1 cellular context compared by ENCODE assay signal in the genomic region with DNA sequence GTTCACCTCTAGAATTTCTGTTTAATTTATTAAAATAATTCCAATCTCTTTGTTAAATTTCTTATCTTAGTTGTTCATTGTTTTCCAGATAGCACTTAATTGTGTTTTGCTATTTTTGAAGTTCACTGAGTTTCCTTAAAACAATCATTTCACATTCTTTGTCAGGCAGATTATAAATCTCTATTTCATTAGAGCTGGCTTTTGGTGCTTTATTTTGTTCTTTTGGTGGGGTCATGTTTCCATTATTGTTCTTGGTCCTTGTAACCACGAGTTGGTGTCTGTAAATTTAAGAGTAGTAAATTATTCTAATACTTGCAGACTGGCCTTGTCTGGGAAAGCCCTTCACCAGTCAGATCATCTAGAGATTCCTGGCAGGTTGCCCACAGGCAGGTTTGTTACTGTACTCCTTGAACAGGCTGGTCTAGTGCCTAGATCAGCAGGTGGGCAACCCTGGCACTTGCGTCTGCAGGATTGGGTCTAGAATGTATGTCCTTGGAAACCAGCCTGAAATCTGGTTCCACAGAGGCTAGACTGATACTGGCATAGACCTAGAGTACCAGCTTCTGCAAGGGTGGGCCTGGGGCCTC.
TF ChIP-seq lines count a peak whose summit lies in the region.

No MANE protein-coding gene starts in this region.

TF ChIP-seq in H1, 55 proteins besides CTCF, POLR2A, EP300 and RAD21 (continued from another document):
- TF ChIP-seq, protein P1, sequence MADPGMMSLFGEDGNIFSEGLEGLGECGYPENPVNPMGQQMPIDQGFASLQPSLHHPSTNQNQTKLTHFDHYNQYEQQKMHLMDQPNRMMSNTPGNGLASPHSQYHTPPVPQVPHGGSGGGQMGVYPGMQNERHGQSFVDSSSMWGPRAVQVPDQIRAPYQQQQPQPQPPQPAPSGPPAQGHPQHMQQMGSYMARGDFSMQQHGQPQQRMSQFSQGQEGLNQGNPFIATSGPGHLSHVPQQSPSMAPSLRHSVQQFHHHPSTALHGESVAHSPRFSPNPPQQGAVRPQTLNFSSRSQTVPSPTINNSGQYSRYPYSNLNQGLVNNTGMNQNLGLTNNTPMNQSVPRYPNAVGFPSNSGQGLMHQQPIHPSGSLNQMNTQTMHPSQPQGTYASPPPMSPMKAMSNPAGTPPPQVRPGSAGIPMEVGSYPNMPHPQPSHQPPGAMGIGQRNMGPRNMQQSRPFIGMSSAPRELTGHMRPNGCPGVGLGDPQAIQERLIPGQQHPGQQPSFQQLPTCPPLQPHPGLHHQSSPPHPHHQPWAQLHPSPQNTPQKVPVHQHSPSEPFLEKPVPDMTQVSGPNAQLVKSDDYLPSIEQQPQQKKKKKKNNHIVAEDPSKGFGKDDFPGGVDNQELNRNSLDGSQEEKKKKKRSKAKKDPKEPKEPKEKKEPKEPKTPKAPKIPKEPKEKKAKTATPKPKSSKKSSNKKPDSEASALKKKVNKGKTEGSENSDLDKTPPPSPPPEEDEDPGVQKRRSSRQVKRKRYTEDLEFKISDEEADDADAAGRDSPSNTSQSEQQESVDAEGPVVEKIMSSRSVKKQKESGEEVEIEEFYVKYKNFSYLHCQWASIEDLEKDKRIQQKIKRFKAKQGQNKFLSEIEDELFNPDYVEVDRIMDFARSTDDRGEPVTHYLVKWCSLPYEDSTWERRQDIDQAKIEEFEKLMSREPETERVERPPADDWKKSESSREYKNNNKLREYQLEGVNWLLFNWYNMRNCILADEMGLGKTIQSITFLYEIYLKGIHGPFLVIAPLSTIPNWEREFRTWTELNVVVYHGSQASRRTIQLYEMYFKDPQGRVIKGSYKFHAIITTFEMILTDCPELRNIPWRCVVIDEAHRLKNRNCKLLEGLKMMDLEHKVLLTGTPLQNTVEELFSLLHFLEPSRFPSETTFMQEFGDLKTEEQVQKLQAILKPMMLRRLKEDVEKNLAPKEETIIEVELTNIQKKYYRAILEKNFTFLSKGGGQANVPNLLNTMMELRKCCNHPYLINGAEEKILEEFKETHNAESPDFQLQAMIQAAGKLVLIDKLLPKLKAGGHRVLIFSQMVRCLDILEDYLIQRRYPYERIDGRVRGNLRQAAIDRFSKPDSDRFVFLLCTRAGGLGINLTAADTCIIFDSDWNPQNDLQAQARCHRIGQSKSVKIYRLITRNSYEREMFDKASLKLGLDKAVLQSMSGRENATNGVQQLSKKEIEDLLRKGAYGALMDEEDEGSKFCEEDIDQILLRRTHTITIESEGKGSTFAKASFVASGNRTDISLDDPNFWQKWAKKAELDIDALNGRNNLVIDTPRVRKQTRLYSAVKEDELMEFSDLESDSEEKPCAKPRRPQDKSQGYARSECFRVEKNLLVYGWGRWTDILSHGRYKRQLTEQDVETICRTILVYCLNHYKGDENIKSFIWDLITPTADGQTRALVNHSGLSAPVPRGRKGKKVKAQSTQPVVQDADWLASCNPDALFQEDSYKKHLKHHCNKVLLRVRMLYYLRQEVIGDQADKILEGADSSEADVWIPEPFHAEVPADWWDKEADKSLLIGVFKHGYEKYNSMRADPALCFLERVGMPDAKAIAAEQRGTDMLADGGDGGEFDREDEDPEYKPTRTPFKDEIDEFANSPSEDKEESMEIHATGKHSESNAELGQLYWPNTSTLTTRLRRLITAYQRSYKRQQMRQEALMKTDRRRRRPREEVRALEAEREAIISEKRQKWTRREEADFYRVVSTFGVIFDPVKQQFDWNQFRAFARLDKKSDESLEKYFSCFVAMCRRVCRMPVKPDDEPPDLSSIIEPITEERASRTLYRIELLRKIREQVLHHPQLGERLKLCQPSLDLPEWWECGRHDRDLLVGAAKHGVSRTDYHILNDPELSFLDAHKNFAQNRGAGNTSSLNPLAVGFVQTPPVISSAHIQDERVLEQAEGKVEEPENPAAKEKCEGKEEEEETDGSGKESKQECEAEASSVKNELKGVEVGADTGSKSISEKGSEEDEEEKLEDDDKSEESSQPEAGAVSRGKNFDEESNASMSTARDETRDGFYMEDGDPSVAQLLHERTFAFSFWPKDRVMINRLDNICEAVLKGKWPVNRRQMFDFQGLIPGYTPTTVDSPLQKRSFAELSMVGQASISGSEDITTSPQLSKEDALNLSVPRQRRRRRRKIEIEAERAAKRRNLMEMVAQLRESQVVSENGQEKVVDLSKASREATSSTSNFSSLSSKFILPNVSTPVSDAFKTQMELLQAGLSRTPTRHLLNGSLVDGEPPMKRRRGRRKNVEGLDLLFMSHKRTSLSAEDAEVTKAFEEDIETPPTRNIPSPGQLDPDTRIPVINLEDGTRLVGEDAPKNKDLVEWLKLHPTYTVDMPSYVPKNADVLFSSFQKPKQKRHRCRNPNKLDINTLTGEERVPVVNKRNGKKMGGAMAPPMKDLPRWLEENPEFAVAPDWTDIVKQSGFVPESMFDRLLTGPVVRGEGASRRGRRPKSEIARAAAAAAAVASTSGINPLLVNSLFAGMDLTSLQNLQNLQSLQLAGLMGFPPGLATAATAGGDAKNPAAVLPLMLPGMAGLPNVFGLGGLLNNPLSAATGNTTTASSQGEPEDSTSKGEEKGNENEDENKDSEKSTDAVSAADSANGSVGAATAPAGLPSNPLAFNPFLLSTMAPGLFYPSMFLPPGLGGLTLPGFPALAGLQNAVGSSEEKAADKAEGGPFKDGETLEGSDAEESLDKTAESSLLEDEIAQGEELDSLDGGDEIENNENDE (IDR thresholded peaks at IDR 0.05; ENCODE audit: insufficient replicate concordance, low read length) = no peak
- TF ChIP-seq RFX5 (IDR thresholded peaks at IDR 0.05; ENCODE audit: borderline replicate concordance, low read depth, low read length) = no peak
- TF ChIP-seq BACH1 (IDR thresholded peaks at IDR 0.05; ENCODE audit: low read length) = no peak
- TF ChIP-seq KDM1A (IDR thresholded peaks at IDR 0.05; ENCODE audit: borderline replicate concordance, low read length) = no peak
- TF ChIP-seq, protein P2, sequence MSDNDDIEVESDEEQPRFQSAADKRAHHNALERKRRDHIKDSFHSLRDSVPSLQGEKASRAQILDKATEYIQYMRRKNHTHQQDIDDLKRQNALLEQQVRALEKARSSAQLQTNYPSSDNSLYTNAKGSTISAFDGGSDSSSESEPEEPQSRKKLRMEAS (IDR thresholded peaks at IDR 0.05) = no peak
- no peak for TF ChIP-seq CREB1 (IDR thresholded peaks at IDR 0.05)
- TF ChIP-seq SIRT6 (IDR thresholded peaks at IDR 0.05; ENCODE audit: low read length) = no peak
- TF ChIP-seq, protein P3, sequence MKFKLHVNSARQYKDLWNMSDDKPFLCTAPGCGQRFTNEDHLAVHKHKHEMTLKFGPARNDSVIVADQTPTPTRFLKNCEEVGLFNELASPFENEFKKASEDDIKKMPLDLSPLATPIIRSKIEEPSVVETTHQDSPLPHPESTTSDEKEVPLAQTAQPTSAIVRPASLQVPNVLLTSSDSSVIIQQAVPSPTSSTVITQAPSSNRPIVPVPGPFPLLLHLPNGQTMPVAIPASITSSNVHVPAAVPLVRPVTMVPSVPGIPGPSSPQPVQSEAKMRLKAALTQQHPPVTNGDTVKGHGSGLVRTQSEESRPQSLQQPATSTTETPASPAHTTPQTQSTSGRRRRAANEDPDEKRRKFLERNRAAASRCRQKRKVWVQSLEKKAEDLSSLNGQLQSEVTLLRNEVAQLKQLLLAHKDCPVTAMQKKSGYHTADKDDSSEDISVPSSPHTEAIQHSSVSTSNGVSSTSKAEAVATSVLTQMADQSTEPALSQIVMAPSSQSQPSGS (IDR thresholded peaks at IDR 0.05; ENCODE audit: low read length) = no peak
- TF ChIP-seq, protein P4, sequence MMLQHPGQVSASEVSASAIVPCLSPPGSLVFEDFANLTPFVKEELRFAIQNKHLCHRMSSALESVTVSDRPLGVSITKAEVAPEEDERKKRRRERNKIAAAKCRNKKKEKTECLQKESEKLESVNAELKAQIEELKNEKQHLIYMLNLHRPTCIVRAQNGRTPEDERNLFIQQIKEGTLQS (IDR thresholded peaks at IDR 0.05; ENCODE audit: insufficient read depth, low read depth, low read length) = no peak
- TF ChIP-seq SIX5 (IDR thresholded peaks at IDR 0.05; ENCODE audit: low read depth, low read length) = no peak
- no peak for TF ChIP-seq TAF7 (optimal IDR thresholded peaks at IDR 0.05; ENCODE audit: borderline replicate concordance, low read depth, low read length)
- no peak for TF ChIP-seq RNF2 (IDR thresholded peaks at IDR 0.05; ENCODE audit: borderline replicate concordance, low read depth, low read length, missing control alignments, poor library complexity, severe bottlenecking)
- TF ChIP-seq CTBP2 (IDR thresholded peaks at IDR 0.05; ENCODE audit: borderline replicate concordance, insufficient read depth, insufficient read length, low read length) = no peak
